15 cellular contexts compared by ENCODE assay signal in the genomic region with DNA sequence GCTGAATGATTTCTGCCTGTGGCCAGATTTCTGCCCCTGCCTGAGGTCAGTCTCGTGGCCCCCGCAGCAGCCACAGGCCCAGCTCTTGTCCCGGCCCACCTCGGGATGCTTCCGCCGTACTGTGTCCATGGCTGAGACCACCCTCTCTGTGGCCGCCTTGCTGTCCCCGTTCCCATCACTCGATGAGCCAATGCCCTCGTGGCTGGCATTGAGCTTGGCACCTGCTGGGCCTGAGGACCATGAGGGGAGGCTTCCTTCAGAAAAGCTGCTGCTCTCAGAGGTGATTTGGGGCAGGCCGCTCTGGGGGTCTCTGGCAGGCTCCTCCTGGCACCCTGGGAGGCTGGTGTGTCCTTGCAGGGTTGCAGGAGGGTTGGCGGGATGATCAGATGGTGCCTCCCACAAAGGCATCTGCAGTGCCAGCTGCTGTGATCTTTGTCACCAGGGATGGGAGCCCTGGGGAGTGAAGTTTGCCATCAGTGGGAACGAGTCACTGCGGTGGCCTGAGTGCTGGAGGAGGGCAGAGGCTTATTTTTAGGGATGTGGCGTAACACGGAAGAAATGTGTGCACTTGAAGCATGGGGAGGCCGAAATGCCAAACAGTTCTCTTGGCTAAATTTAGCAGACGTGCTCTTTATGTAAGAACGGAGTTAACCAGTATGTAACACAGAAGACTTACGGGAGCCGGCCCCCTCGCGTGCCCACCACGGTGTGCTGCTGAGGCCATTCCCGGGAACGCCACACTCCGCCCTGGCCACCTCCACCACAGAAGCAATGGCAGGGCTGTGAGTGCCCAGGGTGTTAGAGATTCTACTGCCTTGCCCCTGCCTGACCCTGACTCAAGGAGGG. TPM values are rescaled to one million over a fixed set of nuclear protein-coding genes. Genes with fewer than 3 reads are reported as not detected.
DNase-seq lines count a peak whose midpoint lies in the region; ATAC-seq and TF ChIP-seq lines count a peak whose summit lies in the region.
"Had no signal": no experiment of that assay in that cellular context is flagged by ENCODE, and none has a peak within 500 bp of the region (broad histone marks: within the 10 kb centered on the region; RNA-seq: fewer than 3 reads in every experiment).

No MANE protein-coding gene starts in this region.

- in situ Hi-C loops in transverse colon (cut with MboI; ENCODE audit: low pct_ligation_motif_present in 1 of 4, low pct_unique_long_range_greater_than_20kb in 1 of 4, low sequenced_read_pairs in 3 of 4): no loop called here

- no peak for TF ChIP-seq POLR2A in transverse colon (IDR thresholded peaks at IDR 0.05)

- no peak overlapping the region for H3K4me3 ChIP-seq in transverse colon
- H3K4me3 ChIP-seq: K562 had no signal

- TF ChIP-seq EP300 in transverse colon (IDR thresholded peaks at IDR 0.05; ENCODE audit: low read depth): no peak

- TF ChIP-seq CTCF in transverse colon (IDR thresholded peaks at IDR 0.05): no peak

- WGBS in transverse colon (ENCODE audit: low coverage in 1 of 2), 2 donors: 78% methylated on average over 27 of the region's 27 CpGs; no CpG with 5 or more reads in 1 of the 2 donors

- intact Hi-C loops in transverse colon (cut with DNase I; ENCODE audit: low total_unique reads): no loop called here

- DNase-seq in DMS 273 (lab: John Stamatoyannopoulos, UW; ENCODE audit: unreplicated experiment) (peak; percentile 54), DMS 273 treated with DMSO at 0.1 percent for 48 hours (lab: John Stamatoyannopoulos, UW) (no peak), mesenteric fat pad (ENCODE audit: low spot score) (peak; percentile 72), transverse colon (peak; percentile 6), NCI-H1105 (lab: John Stamatoyannopoulos, UW) (no peak)
- no peak for DNase-seq in activated CD4-positive, alpha-beta T cell treated with anti-CD3 and anti-CD28 coated beads for 4 hours
- DNase-seq: NCI-H187 treated with DMSO at 0.1 percent for 48 hours; stimulated activated CD4-positive, alpha-beta T cell treated with anti-CD3 and anti-CD28 coated beads, Interleukin-4, amount 100 ng/mL, for 1 hour had no signal

- H3K27me3 ChIP-seq in transverse colon: no peaks in the 10 kb centered on the region

- H3K9me3 ChIP-seq in transverse colon: no peaks in the 10 kb centered on the region

- H3K36me3 ChIP-seq in transverse colon: no peaks in the 10 kb centered on the region

- H3K27ac ChIP-seq in cingulate gyrus (ENCODE audit: low read depth, low read length) (peak overlapping the region; percentile 41), transverse colon (peak overlapping the region; percentile 44 to 64 (median 63))
- H3K27ac ChIP-seq: 22Rv1 had no signal

- no peak for ATAC-seq in GM21381 (IDR thresholded peaks at IDR 0.05; ENCODE audit: unreplicated experiment)
- ATAC-seq: CD8-positive, alpha-beta T cell had no signal

- peaks cover 0 to 7% (median 0%) of the 10 kb centered on the region in 4 donors for H3K4me1 ChIP-seq in transverse colon

RNA-seq across cellular contexts. Expression of a gene that starts 47.7 kb away (rescaled TPM):
- 4.6 TPM for total RNA-seq in mesenteric fat pad
- 1 to 10 TPM; 1.8 to 3.7 (median 2.7) TPM for total RNA-seq in transverse colon
- total RNA-seq: glomerular endothelial cell, lung microvascular endothelial cell had no signal

Comparison
In these comparisons a context has a peak if more than half of its experiments do, and no peak if none do; other contexts are left out.
1. DNase-seq: peak in DMS 273 (single experiment), mesenteric fat pad (single experiment) and transverse colon (single experiment); none in DMS 273 treated with DMSO at 0.1 percent for 48 hours (single experiment), NCI-H1105 (single experiment) and activated CD4-positive, alpha-beta T cell treated with anti-CD3 and anti-CD28 coated beads for 4 hours (0 of 2).